In the genomic region with DNA sequence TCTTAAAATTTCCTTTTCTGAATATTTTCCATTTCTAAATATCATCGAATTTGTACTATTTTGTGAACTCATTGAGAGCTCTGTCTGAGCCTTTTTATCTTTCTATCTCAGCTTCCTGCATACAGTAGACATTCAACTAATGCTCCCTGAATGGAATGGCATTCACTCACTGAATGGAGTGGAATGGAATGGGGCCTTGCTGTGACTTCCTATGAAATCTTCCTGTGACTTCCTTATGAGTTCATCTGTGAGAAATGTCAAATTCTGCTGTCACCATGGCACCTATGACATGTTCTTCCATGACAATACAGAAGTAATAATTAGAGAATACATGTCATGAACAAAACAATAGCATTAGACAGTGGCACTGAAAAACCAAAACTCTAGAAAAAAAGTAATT, we compare ENCODE assay signal across 28 cellular contexts.
"Had no signal": no experiment of that assay in that cellular context is flagged by ENCODE, and none has a peak within 500 bp of the region (broad histone marks: within the 10 kb centered on the region; RNA-seq: fewer than 3 reads in every experiment).

No MANE protein-coding gene starts in this region.

- ATAC-seq: effector memory CD8-positive, alpha-beta T cell; esophagus mucosa; foreskin keratinocyte; gastrocnemius medialis; gastroesophageal sphincter; heart left ventricle; heart right ventricle had no signal

- H3K4me3 ChIP-seq: colonic mucosa, coronary artery, dorsolateral prefrontal cortex, esophagus muscularis mucosa, esophagus squamous epithelium, gastrocnemius medialis, gastroesophageal sphincter, heart left ventricle, heart right ventricle had no signal

- H3K9me3 ChIP-seq: colonic mucosa, esophagus muscularis mucosa, esophagus squamous epithelium, gastrocnemius medialis, gastroesophageal sphincter, heart left ventricle, heart right ventricle had no signal

- FAIRE-seq: colon, endometrium, endothelial cell of umbilical vein, frontal cortex had no signal

- H3K27ac Mint-ChIP-seq: dendritic cell treated with granulocyte-macrophage colony-stimulating factor and Interleukin-4, amounts not matched to agents 40 ng/mL and 50 ng/mL, for 4 days; effector memory CD8-positive, alpha-beta T cell; endodermal cell had no signal

- H3K4me1 ChIP-seq: colonic mucosa, esophagus muscularis mucosa, esophagus squamous epithelium, foreskin keratinocyte, gastrocnemius medialis, gastroesophageal sphincter, heart left ventricle, heart right ventricle had no signal

- H3K9me3 Mint-ChIP-seq: dendritic cell treated with granulocyte-macrophage colony-stimulating factor and Interleukin-4, amounts not matched to agents 40 ng/mL and 50 ng/mL, for 4 days; effector memory CD8-positive, alpha-beta T cell; endodermal cell had no signal

- DNase-seq: colonic mucosa; cortex of kidney; dermis blood vessel endothelial cell; dorsolateral prefrontal cortex; effector CD4-positive, alpha-beta T cell; effector CD8-positive, alpha-beta T cell; effector memory CD8-positive, alpha-beta T cell; endodermal cell; erythroblast; esophagus squamous epithelium; foreskin fibroblast; foreskin keratinocyte; foreskin melanocyte; gastrocnemius medialis; glutamatergic neuron; head of caudate nucleus; heart left ventricle; heart right ventricle had no signal

- H3K27me3 ChIP-seq: colonic mucosa, esophagus muscularis mucosa, esophagus squamous epithelium, foreskin keratinocyte, gastrocnemius medialis, gastroesophageal sphincter, heart left ventricle had no signal

- H3K4me3 Mint-ChIP-seq: dendritic cell treated with granulocyte-macrophage colony-stimulating factor and Interleukin-4, amounts not matched to agents 40 ng/mL and 50 ng/mL, for 4 days; effector memory CD8-positive, alpha-beta T cell; endodermal cell had no signal

- H3K27me3 Mint-ChIP-seq: dendritic cell treated with granulocyte-macrophage colony-stimulating factor and Interleukin-4, amounts not matched to agents 40 ng/mL and 50 ng/mL, for 4 days had no signal

- H3K36me3 ChIP-seq: colonic mucosa, esophagus muscularis mucosa, esophagus squamous epithelium, gastrocnemius medialis, gastroesophageal sphincter, heart left ventricle, heart right ventricle had no signal

- H3K27ac ChIP-seq: colonic mucosa, coronary artery, dorsolateral prefrontal cortex, epithelial cell of prostate, esophagus muscularis mucosa, esophagus squamous epithelium, foreskin keratinocyte, gastrocnemius medialis, gastroesophageal sphincter, heart left ventricle, heart right ventricle had no signal
